18 cellular contexts compared by ENCODE assay signal in the genomic region with DNA sequence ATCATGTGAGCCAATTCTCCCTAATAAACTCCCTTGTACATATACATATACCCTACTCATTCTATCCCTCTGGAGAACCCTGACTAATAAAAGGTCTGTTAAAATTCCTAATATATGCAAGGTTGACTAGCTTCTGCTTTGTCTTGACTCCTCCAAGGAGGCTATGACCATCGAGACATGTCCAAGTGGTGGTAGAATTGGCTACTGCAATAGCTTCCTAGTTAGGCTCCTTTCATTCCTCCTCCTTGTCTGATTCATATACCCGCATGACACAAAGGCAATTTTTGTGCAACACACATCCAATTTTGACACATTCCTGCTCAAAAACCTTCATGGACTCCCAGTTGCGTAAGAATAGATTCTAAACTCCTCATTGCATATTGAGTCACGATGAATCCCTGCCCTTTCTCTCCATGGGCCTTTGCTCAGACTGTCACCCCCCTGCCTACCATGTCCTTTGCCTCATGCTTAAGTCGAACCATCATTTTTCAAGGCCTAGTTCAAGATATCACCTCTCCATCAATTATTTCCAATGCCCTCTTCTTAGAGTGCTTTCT.
A peak's percentile ranks its signal among the peaks of the same experiment; 100 is the strongest.
DNase-seq lines count a peak whose midpoint lies in the region; TF ChIP-seq lines count a peak whose summit lies in the region.
"Had no signal": no experiment of that assay in that cellular context is flagged by ENCODE, and none has a peak within 500 bp of the region (broad histone marks: within the 10 kb centered on the region; RNA-seq: fewer than 3 reads in every experiment).

No MANE protein-coding gene starts in this region.

- peaks cover 22% of the 10 kb centered on the region for H3K4me1 ChIP-seq in ACC112 (ENCODE audit: control insufficient read depth, insufficient read depth, low read length, unreplicated experiment)
- no peaks in the 10 kb centered on the region for H3K4me1 ChIP-seq in PC-9 (replicated peaks; ENCODE audit: insufficient read depth)
- H3K4me1 ChIP-seq: Peyer's patch, prostate gland, vagina had no signal

- no peaks in the 10 kb centered on the region for H3K36me3 Mint-ChIP-seq in activated CD4-positive, alpha-beta memory T cell treated with anti-CD3 and anti-CD28 coated beads for 36 hours
- H3K36me3 Mint-ChIP-seq in mesothelial cell of epicardium = no peaks in the 10 kb centered on the region
- H3K36me3 Mint-ChIP-seq: activated naive CD4-positive, alpha-beta T cell treated with anti-CD3 and anti-CD28 coated beads, Interleukin-2, amount 50 U/mL, for 24 hours; CD4-positive, CD25-positive, alpha-beta regulatory T cell had no signal

- CTCF ChIA-PET in activated CD4-positive, alpha-beta memory T cell treated with anti-CD3 and anti-CD28 coated beads for 36 hours (lab: Charles Lee) = no interaction called here
- CTCF ChIA-PET in PC-9 (lab: Charles Lee) = no interaction called here

- H3K79me2 ChIP-seq in ACC112 (ENCODE audit: control insufficient read depth, insufficient read depth, low read length, unreplicated experiment) = no peaks in the 10 kb centered on the region
- no peaks in the 10 kb centered on the region for H3K79me2 ChIP-seq in PC-9 (ENCODE audit: low read depth)

- no peaks in the 10 kb centered on the region for H3F3A ChIP-seq in PC-9 (ENCODE audit: insufficient read depth, low read depth)

- H3K4me1 Mint-ChIP-seq in activated CD4-positive, alpha-beta memory T cell treated with anti-CD3 and anti-CD28 coated beads for 36 hours (ENCODE audit: low read depth) = no peaks in the 10 kb centered on the region
- no peaks in the 10 kb centered on the region for H3K4me1 Mint-ChIP-seq in mesothelial cell of epicardium
- H3K4me1 Mint-ChIP-seq: activated naive CD4-positive, alpha-beta T cell treated with anti-CD3 and anti-CD28 coated beads, Interleukin-2, amount 50 U/mL, for 24 hours; CD4-positive, CD25-positive, alpha-beta regulatory T cell; nephron had no signal

- DNase-seq in GM04504 (ENCODE audit: low read depth) (peak; percentile 85), RKO (ENCODE audit: low spot score) (peak; percentile 27), fibroblast of mammary gland (ENCODE audit: low read depth) (peak; percentile 98), NCI-H1105 treated with DMSO at 0.1 percent for 48 hours (lab: John Stamatoyannopoulos, UW) (no peak), PC-9 (no peak), mesothelial cell of epicardium (ENCODE audit: low spot score in 2 of 2, unreplicated experiment in 2 of 2) (no peak)
- DNase-seq in activated CD4-positive, alpha-beta memory T cell treated with anti-CD3 and anti-CD28 coated beads for 36 hours = no peak
- DNase-seq: activated CD4-positive, CD25-positive, alpha-beta regulatory T cell; activated T-cell treated with anti-CD3 and anti-CD28 coated beads, Interleukin-2, amount 50 U/mL, for 4 hours; CD4-positive, CD25-positive, alpha-beta regulatory T cell; left cardiac atrium; Peyer's patch; SK-N-SH had no signal

- H3K9me2 ChIP-seq in PC-9 (ENCODE audit: insufficient read depth) = no peaks in the 10 kb centered on the region
- H3K9me2 ChIP-seq: SK-N-SH had no signal

- no peak overlapping the region for H3K4me3 Mint-ChIP-seq in activated CD4-positive, alpha-beta memory T cell treated with anti-CD3 and anti-CD28 coated beads for 36 hours
- H3K4me3 Mint-ChIP-seq in mesothelial cell of epicardium = no peak overlapping the region
- H3K4me3 Mint-ChIP-seq: activated naive CD4-positive, alpha-beta T cell treated with anti-CD3 and anti-CD28 coated beads, Interleukin-2, amount 50 U/mL, for 24 hours; activated T-cell treated with anti-CD3 and anti-CD28 coated beads, Interleukin-2, amount 50 U/mL, for 4 hours; CD4-positive, CD25-positive, alpha-beta regulatory T cell; nephron had no signal

- H3K9me3 ChIP-seq in PC-9 (ENCODE audit: insufficient read depth, low read depth) = no peaks in the 10 kb centered on the region
- H3K9me3 ChIP-seq: Peyer's patch, prostate gland, SK-N-SH, vagina had no signal

- H2AFZ ChIP-seq in ACC112 (ENCODE audit: low read length, unreplicated experiment) = no peak overlapping the region
- H2AFZ ChIP-seq in PC-9 = no peak overlapping the region

- no peaks in the 10 kb centered on the region for H4K20me1 ChIP-seq in PC-9 (ENCODE audit: insufficient read depth)

- H3K27me3 Mint-ChIP-seq in activated CD4-positive, alpha-beta memory T cell treated with anti-CD3 and anti-CD28 coated beads for 36 hours = no peaks in the 10 kb centered on the region
- H3K27me3 Mint-ChIP-seq in mesothelial cell of epicardium (ENCODE audit: low read depth) = peaks cover 2% of the 10 kb centered on the region
- H3K27me3 Mint-ChIP-seq: activated naive CD4-positive, alpha-beta T cell treated with anti-CD3 and anti-CD28 coated beads, Interleukin-2, amount 50 U/mL, for 24 hours; CD4-positive, CD25-positive, alpha-beta regulatory T cell had no signal

- POLR2A ChIA-PET in activated CD4-positive, alpha-beta memory T cell treated with anti-CD3 and anti-CD28 coated beads for 36 hours (lab: Charles Lee) = no interaction called here
- POLR2A ChIA-PET in PC-9 (lab: Charles Lee; ENCODE audit: unreplicated experiment) = no interaction called here

- no peaks in the 10 kb centered on the region for H3K36me3 ChIP-seq in ACC112 (ENCODE audit: insufficient read depth, low read length)
- H3K36me3 ChIP-seq in PC-9 (ENCODE audit: low read depth) = no peaks in the 10 kb centered on the region
- H3K36me3 ChIP-seq: Peyer's patch, prostate gland, vagina had no signal

- H3K27me3 ChIP-seq in ACC112 (ENCODE audit: insufficient read depth, low read length) = no peaks in the 10 kb centered on the region
- no peaks in the 10 kb centered on the region for H3K27me3 ChIP-seq in PC-9 (ENCODE audit: insufficient read depth, low read depth)
- H3K27me3 ChIP-seq: Peyer's patch, vagina had no signal

- peak overlapping the region; percentile 51 for H3K27ac ChIP-seq in ACC112 (ENCODE audit: low read depth, low read length)
- H3K27ac ChIP-seq in PC-9 = no peak overlapping the region
- H3K27ac ChIP-seq: Peyer's patch, prostate gland, vagina had no signal

- H3K4me2 ChIP-seq in PC-9 = no peak overlapping the region
- H3K4me2 ChIP-seq: SK-N-SH had no signal

- intact Hi-C loops in activated CD4-positive, alpha-beta memory T cell treated with anti-CD3 and anti-CD28 coated beads for 36 hours (cut with micrococcal nuclease) = no loop called here
- intact Hi-C loops in PC-9 (cut with micrococcal nuclease; ENCODE audit: unreplicated experiment) = no loop called here

- H3K27ac Mint-ChIP-seq in activated CD4-positive, alpha-beta memory T cell treated with anti-CD3 and anti-CD28 coated beads for 36 hours = no peak overlapping the region
- no peak overlapping the region for H3K27ac Mint-ChIP-seq in mesothelial cell of epicardium
- H3K27ac Mint-ChIP-seq: activated naive CD4-positive, alpha-beta T cell treated with anti-CD3 and anti-CD28 coated beads, Interleukin-2, amount 50 U/mL, for 24 hours; CD4-positive, CD25-positive, alpha-beta regulatory T cell; nephron had no signal

- peaks cover 11% of the 10 kb centered on the region for H3K9me3 Mint-ChIP-seq in activated CD4-positive, alpha-beta memory T cell treated with anti-CD3 and anti-CD28 coated beads for 36 hours
- no peaks in the 10 kb centered on the region for H3K9me3 Mint-ChIP-seq in mesothelial cell of epicardium

- TF ChIP-seq CTCF in fibroblast of mammary gland (conservative IDR thresholded peaks at IDR 0.05; ENCODE audit: control insufficient read depth, insufficient read depth, low read depth, low read length) (no peak), PC-9 (conservative IDR thresholded peaks at IDR 0.05) (no peak), mesothelial cell of epicardium (IDR thresholded peaks at IDR 0.05; ENCODE audit: unreplicated experiment) (no peak)

- H3K4me3 ChIP-seq in ACC112 (ENCODE audit: low read depth, low read length) (no peak overlapping the region), fibroblast of mammary gland (ENCODE audit: control insufficient read depth, low read depth, low read length) (no peak overlapping the region), PC-9 (no peak overlapping the region)
- H3K4me3 ChIP-seq: Peyer's patch, prostate gland, vagina had no signal

- BruUV-seq in PC-9 (replicated peaks; lab: Mats Ljungman, UMichigan) = no TSS peak

Comparison
In these comparisons a context has a peak if more than half of its experiments do, and no peak if none do; other contexts are left out.
1. DNase-seq: peak in GM04504 (single experiment), RKO (single experiment) and fibroblast of mammary gland (single experiment); none in activated CD4-positive, alpha-beta memory T cell treated with anti-CD3 and anti-CD28 coated beads for 36 hours (single experiment), NCI-H1105 treated with DMSO at 0.1 percent for 48 hours (single experiment), PC-9 (0 of 2) and mesothelial cell of epicardium (0 of 2).